In the genomic region with DNA sequence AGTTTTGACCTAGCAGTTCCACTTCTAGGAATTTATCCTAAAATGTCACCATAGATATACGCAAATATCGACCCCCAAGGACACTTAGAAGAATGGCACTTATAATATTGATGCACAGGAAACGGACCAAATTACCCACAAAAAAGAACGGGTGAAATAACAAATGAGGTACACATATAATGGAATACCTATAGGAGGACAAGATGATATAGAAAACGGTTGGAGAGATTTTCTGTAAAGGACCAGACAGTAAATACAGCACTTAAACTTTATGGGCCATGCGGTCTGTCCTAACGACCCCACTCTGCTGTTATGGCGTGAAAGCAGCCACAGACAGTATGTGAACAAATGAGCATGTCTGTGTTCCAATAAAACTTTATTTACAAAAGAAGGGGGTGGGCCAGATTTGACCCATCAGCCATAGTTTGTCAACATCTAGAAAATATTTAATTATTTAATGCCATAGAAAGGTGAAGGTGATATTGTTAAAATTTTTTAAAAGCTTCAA, we compare ENCODE assay signal across 18 cellular contexts. TPM values are rescaled to one million over a fixed set of nuclear protein-coding genes. Genes with fewer than 3 reads are reported as not detected.
DNase-seq lines count a peak whose midpoint lies in the region; ATAC-seq lines count a peak whose summit lies in the region.
"Had no signal": no experiment of that assay in that cellular context is flagged by ENCODE, and none has a peak within 500 bp of the region (broad histone marks: within the 10 kb centered on the region; RNA-seq: fewer than 3 reads in every experiment).

No MANE protein-coding gene starts in this region.

- peaks cover 3% of the 10 kb centered on the region for H3K27me3 Mint-ChIP-seq in activated T-cell treated with anti-CD3 and anti-CD28 coated beads, Interleukin-2, amount 50 U/mL, for 4 hours (ENCODE audit: low read depth)
- H3K27me3 Mint-ChIP-seq in activated T-helper 17 cell treated with anti-CD3 and anti-CD28 coated beads, Interleukin-2, amount 50 U/mL, for 72 hours = no peaks in the 10 kb centered on the region

- DNase-seq in activated T-cell treated with anti-CD3 and anti-CD28 coated beads, Interleukin-2, amount 50 U/mL, for 4 hours = no peak
- DNase-seq in activated T-cell treated with anti-CD3 and anti-CD28 coated beads for 4 hours = no peak
- no peak for DNase-seq in stimulated activated effector memory CD8-positive, alpha-beta T cell treated with anti-CD3 and anti-CD28 coated beads, Interleukin-12 subunit alpha, Interleukin-12 subunit beta, amount 100 ng/mL, for 72 hours (ENCODE audit: low spot score in 2 of 2)
- no peak for DNase-seq in NCI-H446 treated with DMSO at 0.1 percent for 48 hours (lab: John Stamatoyannopoulos, UW)
- no peak for DNase-seq in NCI-H2227 treated with DMSO at 0.1 percent for 48 hours (lab: John Stamatoyannopoulos, UW)
- DNase-seq: adrenal gland; central memory CD4-positive, alpha-beta T cell; effector memory CD4-positive, alpha-beta T cell; hypothalamus; kidney glomerular epithelial cell; MM.1S; NCI-H187 treated with DMSO at 0.1 percent for 48 hours; NCI-H510A had no signal

- no peaks in the 10 kb centered on the region for H3K9me3 Mint-ChIP-seq in activated T-cell treated with anti-CD3 and anti-CD28 coated beads, Interleukin-2, amount 50 U/mL, for 4 hours
- H3K9me3 Mint-ChIP-seq in activated T-helper 17 cell treated with anti-CD3 and anti-CD28 coated beads, Interleukin-2, amount 50 U/mL, for 72 hours = no peaks in the 10 kb centered on the region
- H3K9me3 Mint-ChIP-seq in stimulated activated effector memory CD8-positive, alpha-beta T cell treated with anti-CD3 and anti-CD28 coated beads, Interleukin-12 subunit alpha, Interleukin-12 subunit beta, amount 100 ng/mL, for 72 hours = no peaks in the 10 kb centered on the region

- peaks cover 68% of the 10 kb centered on the region for H3K4me1 Mint-ChIP-seq in activated T-cell treated with anti-CD3 and anti-CD28 coated beads, Interleukin-2, amount 50 U/mL, for 4 hours (ENCODE audit: low read depth)
- H3K4me1 Mint-ChIP-seq in activated T-helper 17 cell treated with anti-CD3 and anti-CD28 coated beads, Interleukin-2, amount 50 U/mL, for 72 hours = peaks cover 54% of the 10 kb centered on the region
- H3K4me1 Mint-ChIP-seq in stimulated activated effector memory CD8-positive, alpha-beta T cell treated with anti-CD3 and anti-CD28 coated beads, Interleukin-12 subunit alpha, Interleukin-12 subunit beta, amount 100 ng/mL, for 72 hours = peaks cover 74% of the 10 kb centered on the region

- H3K4me3 Mint-ChIP-seq in activated T-cell treated with anti-CD3 and anti-CD28 coated beads, Interleukin-2, amount 50 U/mL, for 4 hours = peak overlapping the region; percentile 71
- peak overlapping the region; percentile 71 for H3K4me3 Mint-ChIP-seq in activated T-helper 17 cell treated with anti-CD3 and anti-CD28 coated beads, Interleukin-2, amount 50 U/mL, for 72 hours
- peak overlapping the region; percentile 39 for H3K4me3 Mint-ChIP-seq in stimulated activated effector memory CD8-positive, alpha-beta T cell treated with anti-CD3 and anti-CD28 coated beads, Interleukin-12 subunit alpha, Interleukin-12 subunit beta, amount 100 ng/mL, for 72 hours

- peak overlapping the region; percentile 45 for H3K27ac Mint-ChIP-seq in activated T-helper 17 cell treated with anti-CD3 and anti-CD28 coated beads, Interleukin-2, amount 50 U/mL, for 72 hours
- no peak overlapping the region for H3K27ac Mint-ChIP-seq in stimulated activated effector memory CD8-positive, alpha-beta T cell treated with anti-CD3 and anti-CD28 coated beads, Interleukin-12 subunit alpha, Interleukin-12 subunit beta, amount 100 ng/mL, for 72 hours

- peak in 1 of 2 donors; percentile 34 for ATAC-seq in activated T-cell treated with anti-CD3 and anti-CD28 coated beads, Interleukin-2, amount 50 U/mL, for 4 hours
- ATAC-seq in HG03432 (IDR thresholded peaks at IDR 0.05; ENCODE audit: unreplicated experiment) (peak; percentile 4), HG03025 (IDR thresholded peaks at IDR 0.05; ENCODE audit: low FRiP score, unreplicated experiment) (no peak)
- no peak for ATAC-seq in activated T-helper 17 cell treated with anti-CD3 and anti-CD28 coated beads, Interleukin-2, amount 50 U/mL, for 72 hours (replicated peaks)
- no peak for ATAC-seq in stimulated activated effector memory CD8-positive, alpha-beta T cell treated with anti-CD3 and anti-CD28 coated beads, Interleukin-12 subunit alpha, Interleukin-12 subunit beta, amount 100 ng/mL, for 72 hours

- H3K36me3 Mint-ChIP-seq in activated T-cell treated with anti-CD3 and anti-CD28 coated beads, Interleukin-2, amount 50 U/mL, for 4 hours (ENCODE audit: insufficient read depth) = no peaks in the 10 kb centered on the region
- H3K36me3 Mint-ChIP-seq in activated T-helper 17 cell treated with anti-CD3 and anti-CD28 coated beads, Interleukin-2, amount 50 U/mL, for 72 hours (ENCODE audit: low read depth) = peaks cover 77% of the 10 kb centered on the region
- peaks cover 70% of the 10 kb centered on the region for H3K36me3 Mint-ChIP-seq in stimulated activated effector memory CD8-positive, alpha-beta T cell treated with anti-CD3 and anti-CD28 coated beads, Interleukin-12 subunit alpha, Interleukin-12 subunit beta, amount 100 ng/mL, for 72 hours

RNA-seq across cellular contexts. Expression of a gene that starts 2.4 kb away (rescaled TPM):
- total RNA-seq in activated T-cell treated with anti-CD3 and anti-CD28 coated beads, Interleukin-2, amount 50 U/mL, for 4 hours = 1 to 10 TPM; 2.0 to 2.6 (median 2.1) TPM
- 100 to 1,000 TPM in 1 of 2 donors, 10 to 100 TPM in 1; 24.0 to 163 TPM for total RNA-seq in activated T-helper 17 cell treated with anti-CD3 and anti-CD28 coated beads, Interleukin-2, amount 50 U/mL, for 72 hours

RNA-seq across cellular contexts. Expression of a gene that starts 10.2 kb away (rescaled TPM):
- total RNA-seq in activated T-cell treated with anti-CD3 and anti-CD28 coated beads, Interleukin-2, amount 50 U/mL, for 4 hours = 10 to 100 TPM in 2 of 3 donors, 1 to 10 TPM in 1; 8.8 to 13.7 (median 11.3) TPM
- 10 to 100 TPM; 28.3 to 42.1 TPM for total RNA-seq in activated T-helper 17 cell treated with anti-CD3 and anti-CD28 coated beads, Interleukin-2, amount 50 U/mL, for 72 hours

RNA-seq across cellular contexts. Expression of a gene that starts 27.2 kb away (rescaled TPM):
- under 1 TPM in 1 of 3 donors, not detected in 2; 0.82 TPM for total RNA-seq in activated T-cell treated with anti-CD3 and anti-CD28 coated beads, Interleukin-2, amount 50 U/mL, for 4 hours
- total RNA-seq in activated T-helper 17 cell treated with anti-CD3 and anti-CD28 coated beads, Interleukin-2, amount 50 U/mL, for 72 hours = not detected
- total RNA-seq: right atrium auricular region, subcutaneous adipose tissue had no signal

RNA-seq across cellular contexts. Expression of a gene that starts 42.7 kb away (rescaled TPM):
- total RNA-seq in activated T-cell treated with anti-CD3 and anti-CD28 coated beads, Interleukin-2, amount 50 U/mL, for 4 hours = not detected
- not detected for total RNA-seq in activated T-helper 17 cell treated with anti-CD3 and anti-CD28 coated beads, Interleukin-2, amount 50 U/mL, for 72 hours
- total RNA-seq: adrenal gland, right atrium auricular region, subcutaneous adipose tissue had no signal

Comparison
In these comparisons a context has a peak if more than half of its experiments do, and no peak if none do; other contexts are left out.
1. RNA of a gene that starts 2.4 kb away (total RNA-seq): 24.0 to 163 TPM in activated T-helper 17 cell treated with anti-CD3 and anti-CD28 coated beads, Interleukin-2, amount 50 U/mL, for 72 hours; 2.0 to 2.6 TPM in activated T-cell treated with anti-CD3 and anti-CD28 coated beads, Interleukin-2, amount 50 U/mL, for 4 hours; every median in the first group is over 4 times any median in the second.
2. Peak in every context shown above with its lines, with median percentiles within 50 percentile points of each other: H3K4me3 Mint-ChIP-seq.